Comparison of ENCODE assay signal across 1 cellular context in the genomic region with DNA sequence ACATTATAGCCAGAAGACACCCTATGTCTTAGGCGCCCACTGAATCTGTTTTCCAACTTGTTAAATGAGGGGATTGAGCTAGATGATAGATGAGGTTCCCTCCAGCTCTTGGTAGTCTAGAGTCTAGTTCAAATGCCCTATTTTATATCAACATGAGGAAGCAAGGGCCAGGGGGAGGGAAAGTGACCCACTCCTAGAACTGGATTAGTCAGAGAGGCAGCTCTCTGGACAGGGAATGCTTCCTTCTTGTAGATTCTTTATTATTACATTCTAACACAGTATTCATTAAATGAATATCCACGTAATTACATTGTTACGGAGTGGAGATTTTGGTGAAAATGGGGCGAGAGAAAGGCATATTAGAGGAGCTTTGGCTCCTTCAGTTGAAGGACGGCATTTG.
TF ChIP-seq lines count a peak whose summit lies in the region.

No MANE protein-coding gene starts in this region.

TF ChIP-seq in IMR-90, 13 proteins besides CTCF, POLR2A, EP300 and RAD21 (continued from another document):
- TF ChIP-seq USF2 (IDR thresholded peaks at IDR 0.05; ENCODE audit: low read depth, low read length) = no peak
